Comparison of ENCODE assay signal across 17 cellular contexts in genomic region chr5:157550668-157551067, GRCh38. TPM values are rescaled to one million over a fixed set of nuclear protein-coding genes. Genes with fewer than 3 reads are reported as not detected.
DNase-seq lines count a peak whose midpoint lies in the region; ATAC-seq and TF ChIP-seq lines count a peak whose summit lies in the region.
"Had no signal": no experiment of that assay in that cellular context is flagged by ENCODE, and none has a peak within 500 bp of the region (broad histone marks: within the 10 kb centered on the region; RNA-seq: fewer than 3 reads in every experiment).

No MANE protein-coding gene starts in this region.

- H3K27ac Mint-ChIP-seq in IgD-negative memory B cell = peak overlapping the region; percentile 1 to 90 (median 71)

- no peaks in the 10 kb centered on the region for H3K9me3 Mint-ChIP-seq in IgD-negative memory B cell

- TF ChIP-seq POLR2A in sigmoid colon (IDR thresholded peaks at IDR 0.05) = no peak

- H3K36me3 Mint-ChIP-seq in IgD-negative memory B cell = peaks cover 16% of the 10 kb centered on the region

- no peak for DNase-seq in activated CD4-positive, CD25-positive, alpha-beta regulatory T cell treated with anti-CD3 and anti-CD28 coated beads, Interleukin-2, amount 50 U/mL, for 72 hours
- DNase-seq in brain microvascular endothelial cell (no peak), sigmoid colon (no peak), NCI-H2227 treated with DMSO at 0.1 percent for 48 hours (lab: John Stamatoyannopoulos, UW) (no peak), NCI-H446 treated with DMSO at 0.1 percent for 48 hours (lab: John Stamatoyannopoulos, UW) (no peak), SJCRH30 (no peak)
- DNase-seq: 8988T; activated naive CD4-positive, alpha-beta T cell treated with anti-CD3 and anti-CD28 coated beads, Interleukin-2, amount 50 U/mL, for 16 hours; GF-D8; H7; head of caudate nucleus; NCI-H526 treated with DMSO at 0.1 percent for 48 hours; ovary; stimulated activated CD4-positive, alpha-beta T cell treated with anti-CD3 and anti-CD28 coated beads, Interleukin-1b, Interleukin-23, amount 100 ng/mL, for 48 hours; T1000 had no signal

- peak overlapping the region; percentile 90 for H3K27ac ChIP-seq in brain microvascular endothelial cell
- peak overlapping the region; percentile 36 to 95 (median 86) for H3K27ac ChIP-seq in sigmoid colon
- H3K27ac ChIP-seq in SJCRH30 = no peak overlapping the region
- H3K27ac ChIP-seq: ovary had no signal

- no peak overlapping the region for H3K4me3 ChIP-seq in brain microvascular endothelial cell (ENCODE audit: low read depth, low read length)
- H3K4me3 ChIP-seq in sigmoid colon = no peak overlapping the region
- no peak overlapping the region for H3K4me3 ChIP-seq in SJCRH30
- H3K4me3 ChIP-seq: ovary had no signal

- ATAC-seq in activated CD4-positive, CD25-positive, alpha-beta regulatory T cell treated with anti-CD3 and anti-CD28 coated beads, Interleukin-2, amount 50 U/mL, for 24 hours = peak; percentile 49 to 66

- TF ChIP-seq EP300 in sigmoid colon (IDR thresholded peaks at IDR 0.05) = no peak

- H3K9me3 ChIP-seq in sigmoid colon (no peaks in the 10 kb centered on the region), SJCRH30 (replicated peaks) (no peaks in the 10 kb centered on the region; the same call in 1 of the 2 replicates)
- H3K9me3 ChIP-seq: ovary had no signal

- peaks cover 66 to 81% (median 77%) of the 10 kb centered on the region in 3 donors for H3K4me1 Mint-ChIP-seq in IgD-negative memory B cell

- WGBS in sigmoid colon, 2 donors = 72 to 73% methylated on average over 4 of the region's 4 CpGs

- peaks cover 4% of the 10 kb centered on the region for H3K27me3 Mint-ChIP-seq in IgD-negative memory B cell

- H3K36me3 ChIP-seq in brain microvascular endothelial cell (replicated peaks) (peaks cover 27% of the 10 kb centered on the region), sigmoid colon (no peaks in the 10 kb centered on the region), SJCRH30 (peaks cover 47% of the 10 kb centered on the region)
- H3K36me3 ChIP-seq: ovary had no signal

- H3K27me3 ChIP-seq in brain microvascular endothelial cell (replicated peaks) = no peaks in the 10 kb centered on the region
- H3K27me3 ChIP-seq in sigmoid colon = no peaks in the 10 kb centered on the region
- no peaks in the 10 kb centered on the region for H3K27me3 ChIP-seq in SJCRH30
- H3K27me3 ChIP-seq: ovary had no signal

- TF ChIP-seq CTCF in brain microvascular endothelial cell (IDR thresholded peaks at IDR 0.05; ENCODE audit: low read depth, low read length, missing control alignments) (no peak), sigmoid colon (IDR thresholded peaks at IDR 0.05) (no peak)

- in situ Hi-C loops in brain microvascular endothelial cell (cut with HindIII; ENCODE audit: low pct_ligation_motif_present, low sequenced_read_pairs) = no loop called here

- H3K4me1 ChIP-seq in sigmoid colon (peaks cover 0 to 81% (median 72%) of the 10 kb centered on the region in 4 donors), SJCRH30 (no peaks in the 10 kb centered on the region)

- peak overlapping the region in 2 of 4 donors; percentile 33 to 84 for H3K4me3 Mint-ChIP-seq in IgD-negative memory B cell

- intact Hi-C loops in sigmoid colon (cut with DNase I) = no loop called here

RNA-seq across cellular contexts. Expression of gene ADAM19, which starts 24.9 kb away (rescaled TPM):
- 45.1 TPM for polyA plus RNA-seq in IgD-negative memory B cell
- 10 to 100 TPM; 18.8 to 53.2 (median 35.0) TPM for total RNA-seq in sigmoid colon
- 10 to 100 TPM in 1 of 3 donors, 1 to 10 TPM in 2; 1.2 to 16.3 (median 1.2) TPM for polyA plus RNA-seq in sigmoid colon
- total RNA-seq in SJCRH30 (2014; rRNA removed; shearing (Covaris generic)) = 45.1 and 50.0 TPM in 2 replicates
